1 cellular context compared by ENCODE assay signal in genomic region chr6:154995241-154996162, GRCh38.
A peak's percentile ranks its signal among the peaks of the same experiment; 100 is the strongest.
TF ChIP-seq lines count a peak whose summit lies in the region.

TSS of gene TIAM2 (plus strand) at chr6:154995315. CDS start at chr6:155129224, 133,909 bp downstream.

TF ChIP-seq in HepG2, 621 proteins besides CTCF, POLR2A, EP300 and RAD21 (continued from another document and continues in another):
- TF ChIP-seq ZBTB40 (IDR thresholded peaks at IDR 0.05): no peak
- TF ChIP-seq ZBTB40 (CRISPR knock-in tag; IDR thresholded peaks at IDR 0.05): no peak
- no peak for TF ChIP-seq PRPF4 (IDR thresholded peaks at IDR 0.05; ENCODE audit: low read depth, low read length, poor library complexity, severe bottlenecking)
- no peak for TF ChIP-seq ZNF180 (CRISPR knock-in tag; IDR thresholded peaks at IDR 0.05; ENCODE audit: borderline replicate concordance, low read depth)
- no peak for TF ChIP-seq SNRNP70 (IDR thresholded peaks at IDR 0.05; ENCODE audit: low read depth, low read length)
- no peak for TF ChIP-seq ZNF329 (CRISPR knock-in tag; IDR thresholded peaks at IDR 0.05; ENCODE audit: low read depth)
- TF ChIP-seq ZBTB49 (CRISPR knock-in tag; IDR thresholded peaks at IDR 0.05; ENCODE audit: borderline replicate concordance): no peak
- no peak for TF ChIP-seq ARNT (IDR thresholded peaks at IDR 0.05)
- TF ChIP-seq NFKB2 (CRISPR knock-in tag; IDR thresholded peaks at IDR 0.05; ENCODE audit: borderline replicate concordance): no peak
- no peak for TF ChIP-seq CSRNP1 (CRISPR knock-in tag; IDR thresholded peaks at IDR 0.05)
- 0 out of 2 replicates have a peak, but pooled peaks have one; percentile 25 for TF ChIP-seq ZNF746 (CRISPR knock-in tag; IDR thresholded peaks at IDR 0.05)
- no peak for TF ChIP-seq HOXA7 (CRISPR knock-in tag; IDR thresholded peaks at IDR 0.05)
- TF ChIP-seq ZNF33A (CRISPR knock-in tag; IDR thresholded peaks at IDR 0.05; ENCODE audit: borderline replicate concordance): no peak
- TF ChIP-seq ZNF205 (CRISPR knock-in tag; IDR thresholded peaks at IDR 0.05): no peak
- no peak for TF ChIP-seq REL (CRISPR knock-in tag; conservative IDR thresholded peaks at IDR 0.05)
- no peak for TF ChIP-seq JARID2 (CRISPR knock-in tag; IDR thresholded peaks at IDR 0.05; ENCODE audit: insufficient replicate concordance)
- no peak for TF ChIP-seq STAT5B (CRISPR knock-in tag; IDR thresholded peaks at IDR 0.05)
- TF ChIP-seq CBFB (CRISPR knock-in tag; IDR thresholded peaks at IDR 0.05): no peak
- no peak for TF ChIP-seq E2F2 (CRISPR knock-in tag; IDR thresholded peaks at IDR 0.05; ENCODE audit: borderline replicate concordance)
- TF ChIP-seq ZBTB33 (CRISPR knock-in tag; IDR thresholded peaks at IDR 0.05): no peak
- TF ChIP-seq KLF15 (CRISPR knock-in tag; IDR thresholded peaks at IDR 0.05; ENCODE audit: borderline replicate concordance): 0 out of 2 replicates have a peak, but pooled peaks have one; percentile 61
- no peak for TF ChIP-seq DDIT3 (CRISPR knock-in tag; IDR thresholded peaks at IDR 0.05)
- TF ChIP-seq MAFF (IDR thresholded peaks at IDR 0.05; ENCODE audit: low read depth, low read length): no peak
- no peak for TF ChIP-seq ATF7-NPFF (CRISPR knock-in tag; IDR thresholded peaks at IDR 0.05; ENCODE audit: low read depth)
- peak; percentile 73 for TF ChIP-seq HIVEP1 (CRISPR knock-in tag; IDR thresholded peaks at IDR 0.05)
- TF ChIP-seq ZNF292 (CRISPR knock-in tag; IDR thresholded peaks at IDR 0.05; ENCODE audit: borderline replicate concordance, low read depth): no peak
- TF ChIP-seq ZBTB20 (CRISPR knock-in tag; IDR thresholded peaks at IDR 0.05; ENCODE audit: borderline replicate concordance, low read depth): 0 out of 2 replicates have a peak, but pooled peaks have one; percentile 30
- TF ChIP-seq CBX5 (CRISPR knock-in tag; IDR thresholded peaks at IDR 0.05; ENCODE audit: borderline replicate concordance): no peak
- no peak; the same call in 1 of the 2 replicates for TF ChIP-seq ISL2 (CRISPR knock-in tag; IDR thresholded peaks at IDR 0.05)
- no peak for TF ChIP-seq ZFP37 (CRISPR knock-in tag; IDR thresholded peaks at IDR 0.05; ENCODE audit: borderline replicate concordance)
- no peak for TF ChIP-seq ZBTB2 (CRISPR knock-in tag; IDR thresholded peaks at IDR 0.05; ENCODE audit: low read depth)
- no peak for TF ChIP-seq SP1 (IDR thresholded peaks at IDR 0.05)
- TF ChIP-seq SP1 (CRISPR knock-in tag; IDR thresholded peaks at IDR 0.05): no peak
- no peak for TF ChIP-seq EHMT2 (IDR thresholded peaks at IDR 0.05; ENCODE audit: borderline replicate concordance, low read depth, low read length)
- TF ChIP-seq CAMTA2 (CRISPR knock-in tag; IDR thresholded peaks at IDR 0.05; ENCODE audit: borderline replicate concordance): no peak
- TF ChIP-seq FLYWCH1 (CRISPR knock-in tag; IDR thresholded peaks at IDR 0.05): no peak
- no peak for TF ChIP-seq TARDBP (CRISPR knock-in tag; IDR thresholded peaks at IDR 0.05)
- no peak for TF ChIP-seq ZFP36 (IDR thresholded peaks at IDR 0.05; ENCODE audit: borderline replicate concordance, low read depth, low read length, partially characterized antibody)
- no peak for TF ChIP-seq ELK4 (CRISPR knock-in tag; IDR thresholded peaks at IDR 0.05; ENCODE audit: borderline replicate concordance)
- TF ChIP-seq ZFP82 (CRISPR knock-in tag; IDR thresholded peaks at IDR 0.05; ENCODE audit: borderline replicate concordance): no peak
- TF ChIP-seq ZNF564 (CRISPR knock-in tag; IDR thresholded peaks at IDR 0.05): no peak; the same call in 1 of the 2 replicates
